In the genomic region with DNA sequence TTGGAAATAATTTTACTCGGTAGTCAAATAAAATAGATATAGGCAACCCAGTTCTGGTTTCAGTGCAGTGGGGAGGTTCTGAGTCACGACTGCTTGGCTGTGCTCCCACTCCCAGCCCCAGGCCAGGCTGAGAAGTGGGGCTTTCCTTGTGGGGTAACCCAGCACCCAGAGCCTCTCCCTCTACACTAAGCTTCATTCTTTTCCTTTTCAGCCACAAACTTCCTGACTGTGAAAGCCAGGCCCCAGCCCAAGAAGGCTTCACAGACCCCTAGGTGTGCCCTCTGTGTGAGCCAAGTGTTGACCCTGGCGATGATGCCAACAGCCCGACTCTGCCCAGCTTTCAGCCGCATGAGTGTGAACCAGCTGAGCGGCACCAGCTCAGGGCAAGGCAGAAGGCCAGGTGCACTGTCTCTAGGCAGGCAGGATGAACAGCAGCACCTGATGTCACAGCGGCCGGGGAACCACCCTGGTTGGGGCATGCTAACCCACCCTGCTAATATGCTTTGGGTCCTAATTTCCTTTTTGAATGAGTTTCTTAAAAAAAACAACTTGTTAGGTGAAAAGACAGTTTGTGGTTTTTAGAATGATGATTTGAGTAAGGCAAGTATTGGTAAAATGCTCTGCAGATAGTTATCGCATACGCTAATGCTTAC, we compare ENCODE assay signal across 8 cellular contexts. TPM values are rescaled to one million over a fixed set of nuclear protein-coding genes. Genes with fewer than 3 reads are reported as not detected.
DNase-seq lines count a peak whose midpoint lies in the region; ATAC-seq, FAIRE-seq and TF ChIP-seq lines count a peak whose summit lies in the region.

No MANE protein-coding gene starts in this region.

- H4K20me1 ChIP-seq in Loucy (ENCODE audit: insufficient read depth, low read length, poor library complexity, severe bottlenecking) (no peaks in the 10 kb centered on the region), endothelial cell of umbilical vein (replicated peaks; ENCODE audit: control insufficient read depth, extremely low read depth, insufficient read depth, low read length) (no peaks in the 10 kb centered on the region)

- H3K9ac ChIP-seq in Loucy (ENCODE audit: low read depth, low read length, poor library complexity, severe bottlenecking) = peak overlapping the region; percentile 49
- no peak overlapping the region for H3K9ac ChIP-seq in endothelial cell of umbilical vein (replicated peaks; ENCODE audit: extremely low read depth, insufficient read depth, low read length)

- TF ChIP-seq CTCF in Loucy (conservative IDR thresholded peaks at IDR 0.05; ENCODE audit: low read length) = no peak
- no peak for TF ChIP-seq CTCF in endothelial cell of umbilical vein (IDR thresholded peaks at IDR 0.05; ENCODE audit: extremely low read depth in 1 of 2, insufficient read depth in 1 of 2, low read depth in 1 of 2, low read length in 2 of 2)
- TF ChIP-seq CTCF in gastrocnemius medialis (IDR thresholded peaks at IDR 0.05 in 4 of 5, conservative IDR thresholded peaks at IDR 0.05 in 1 of 5) = peak in 1 of 5 experiments; percentile 15

- peak overlapping the region; percentile 57 for H2AFZ ChIP-seq in Loucy (ENCODE audit: low read length)
- peak overlapping the region; percentile 9 for H2AFZ ChIP-seq in endothelial cell of umbilical vein (ENCODE audit: low read depth, low read length)

- H3K9me1 ChIP-seq in endothelial cell of umbilical vein (replicated peaks; ENCODE audit: control insufficient read depth, extremely low read depth, insufficient read depth, low read length) = no peaks in the 10 kb centered on the region

- ATAC-seq in GM21576 (IDR thresholded peaks at IDR 0.05; ENCODE audit: unreplicated experiment) = peak; percentile 86
- peak; percentile 62 for ATAC-seq in gastrocnemius medialis

- intact Hi-C loops in endothelial cell of umbilical vein (cut with micrococcal nuclease) = no loop called here
- intact Hi-C loops in gastrocnemius medialis (cut with DNase I; ENCODE audit: low total_unique reads) = no loop called here

- CTCF ChIA-PET in endothelial cell of umbilical vein (lab: Charles Lee) = interaction anchor here (0.9 to 7.5 kb wide), 9 partner anchors 11 to 96 kb away, joined by 3 to 139 read pairs (median 4); no protein-coding TSS in a partner anchor

- no peak overlapping the region for H3K27ac ChIP-seq in endothelial cell of umbilical vein (ENCODE audit: insufficient read depth, low read depth, low read length)
- peak overlapping the region; percentile 90 to 96 (median 92) for H3K27ac ChIP-seq in gastrocnemius medialis

- DNase-seq in DMS53 treated with DMSO at 0.1 percent for 48 hours (lab: John Stamatoyannopoulos, UW; ENCODE audit: unreplicated experiment) (peak; percentile 25), endothelial cell of umbilical vein (ENCODE audit: low read depth, low spot score) (peak; percentile 59), gastrocnemius medialis (peak; percentile 81 to 84), RCC 7860 (ENCODE audit: low spot score) (no peak), iPS-NIHi7 (ENCODE audit: extremely low spot score) (no peak)
- peak; percentile 50 to 65 for DNase-seq in activated CD8-positive, alpha-beta memory T cell treated with anti-CD3 and anti-CD28 coated beads for 4 hours (ENCODE audit: low read depth in 2 of 2)

- H3K4me1 ChIP-seq in Loucy (ENCODE audit: insufficient read depth, low read length, poor library complexity, severe bottlenecking) = peaks cover 47% of the 10 kb centered on the region
- H3K4me1 ChIP-seq in endothelial cell of umbilical vein (ENCODE audit: control insufficient read depth, extremely low read depth, insufficient read depth, low read length) = peaks cover 28% of the 10 kb centered on the region
- peaks cover 48 to 49% of the 10 kb centered on the region in 2 donors for H3K4me1 ChIP-seq in gastrocnemius medialis

- FAIRE-seq in endothelial cell of umbilical vein (lab: Jason Lieb, UNC) = no peak
- FAIRE-seq in RCC 7860 (lab: Jason Lieb, UNC) = no peak

- H3F3A ChIP-seq in Loucy (ENCODE audit: low read depth) = 0 out of 2 replicates have a peak, but pooled peaks cover 9% of the 10 kb centered on the region

- TF ChIP-seq POLR2A in endothelial cell of umbilical vein (IDR thresholded peaks at IDR 0.05; ENCODE audit: low read depth, low read length) = no peak
- TF ChIP-seq POLR2A in gastrocnemius medialis (IDR thresholded peaks at IDR 0.05) = peak in 1 of 2 donors; percentile 35

- POLR2A ChIA-PET in endothelial cell of umbilical vein (lab: Charles Lee) = interaction anchor here (1.0 to 1.5 kb wide), 2 partner anchors 10 to 52 kb away, joined by 3 to 8 read pairs; a partner anchor contains a TSS

- H3K79me2 ChIP-seq in Loucy (ENCODE audit: insufficient read depth, low read length) (no peaks in the 10 kb centered on the region), endothelial cell of umbilical vein (ENCODE audit: control insufficient read depth, insufficient read depth, low read length) (no peaks in the 10 kb centered on the region)

- dilution Hi-C loops in endothelial cell of umbilical vein (cut with MboI; ENCODE audit: extremely low pct_ligation_motif_present, low sequenced_read_pairs) = no loop called here

- H3K27me3 ChIP-seq in Loucy (ENCODE audit: insufficient read depth, low read length, poor library complexity, severe bottlenecking) (no peaks in the 10 kb centered on the region), endothelial cell of umbilical vein (ENCODE audit: control insufficient read depth in 2 of 2, insufficient read depth in 2 of 2, low read length in 2 of 2) (no peaks in the 10 kb centered on the region), gastrocnemius medialis (no peaks in the 10 kb centered on the region)

- no TSS peak for BruUV-seq in endothelial cell of umbilical vein (replicated peaks; lab: Mats Ljungman, UMichigan)

- H3K9me3 ChIP-seq in Loucy (ENCODE audit: insufficient read depth, low read depth, low read length) = no peaks in the 10 kb centered on the region
- no peaks in the 10 kb centered on the region for H3K9me3 ChIP-seq in endothelial cell of umbilical vein (replicated peaks; ENCODE audit: control insufficient read depth, insufficient read depth, low read length)
- H3K9me3 ChIP-seq in gastrocnemius medialis = no peaks in the 10 kb centered on the region

- in situ Hi-C loops in gastrocnemius medialis (cut with MboI; ENCODE audit: low sequenced_read_pairs in 4 of 4) = no loop called here

- H3K36me3 ChIP-seq in Loucy (ENCODE audit: insufficient read depth, low read length) = no peaks in the 10 kb centered on the region
- no peaks in the 10 kb centered on the region for H3K36me3 ChIP-seq in endothelial cell of umbilical vein (ENCODE audit: control insufficient read depth in 2 of 2, extremely low read depth in 1 of 2, insufficient read depth in 2 of 2, low read length in 2 of 2)
- H3K36me3 ChIP-seq in gastrocnemius medialis = no peaks in the 10 kb centered on the region

- H3K4me3 ChIP-seq in Loucy (ENCODE audit: low read length, poor library complexity, severe bottlenecking) (peak overlapping the region; percentile 39), endothelial cell of umbilical vein (replicated peaks in 1 of 3; ENCODE audit: insufficient read depth in 1 of 3, low read depth in 1 of 3, low read length in 3 of 3) (no peak overlapping the region), gastrocnemius medialis (peak overlapping the region in 2 of 4 donors; percentile 5 to 25)

- H3K9me2 ChIP-seq in Loucy (replicated peaks; ENCODE audit: low read depth, low read length) = no peaks in the 10 kb centered on the region

- H3K4me2 ChIP-seq in Loucy (ENCODE audit: low read depth, low read length, poor library complexity, severe bottlenecking) (peak overlapping the region; percentile 72), endothelial cell of umbilical vein (ENCODE audit: insufficient read depth, low read length) (no peak overlapping the region)

TF ChIP-seq in endothelial cell of umbilical vein, 7 proteins besides CTCF, POLR2A, EP300 and RAD21:
- no peak for TF ChIP-seq MYC (IDR thresholded peaks at IDR 0.05; ENCODE audit: low read depth, low read length)
- TF ChIP-seq EZH2 (IDR thresholded peaks at IDR 0.05; ENCODE audit: borderline replicate concordance, low read depth, low read length, severe bottlenecking) = no peak

RNA-seq across cellular contexts. Expression of a gene that starts 42.2 kb away (rescaled TPM):
- total RNA-seq in endothelial cell of umbilical vein (5.9 and 7.2 TPM in 2 replicates), gastrocnemius medialis (10 to 100 TPM in 2 of 4 donors, 1 to 10 TPM in 2; 7.1 to 26.4 (median 10.7) TPM)
- 9.0 and 14.5 TPM in 2 replicates for polyA plus RNA-seq in endothelial cell of umbilical vein
- 6.4 and 9.6 TPM in 2 replicates for polyA plus RNA-seq in endothelial cell of umbilical vein (2011; cell fraction: cytosol; rRNA removed)
- polyA plus RNA-seq in endothelial cell of umbilical vein (2011; cell fraction: nucleus; rRNA removed) = 3.6 and 3.9 TPM in 2 replicates
- 5.7 and 5.8 TPM in 2 replicates for polyA plus RNA-seq in endothelial cell of umbilical vein (2012)
- polyA minus RNA-seq in endothelial cell of umbilical vein = 6.4 and 9.4 TPM in 2 replicates
- 1.8 TPM for polyA minus RNA-seq in endothelial cell of umbilical vein (2011; cell fraction: cytosol; rRNA and poly(A)+ RNA removed)
- polyA minus RNA-seq in endothelial cell of umbilical vein (2011; cell fraction: nucleus; rRNA and poly(A)+ RNA removed) = 0.63 and 0.96 TPM in 2 replicates

RNA-seq across cellular contexts. Expression of a gene that starts 52.6 kb away (rescaled TPM):
- 128 and 142 TPM in 2 replicates for total RNA-seq in endothelial cell of umbilical vein
- 120 and 146 TPM in 2 replicates for polyA plus RNA-seq in endothelial cell of umbilical vein
- 159 and 167 TPM in 2 replicates for polyA plus RNA-seq in endothelial cell of umbilical vein (2011; cell fraction: cytosol; rRNA removed)
- polyA plus RNA-seq in endothelial cell of umbilical vein (2011; cell fraction: nucleus; rRNA removed) = 177 and 178 TPM in 2 replicates
- polyA plus RNA-seq in endothelial cell of umbilical vein (2012) = 99.2 and 104 TPM in 2 replicates
- 215 and 262 TPM in 2 replicates for polyA minus RNA-seq in endothelial cell of umbilical vein
- polyA minus RNA-seq in endothelial cell of umbilical vein (2011; cell fraction: cytosol; rRNA and poly(A)+ RNA removed) = 45.4 TPM
- polyA minus RNA-seq in endothelial cell of umbilical vein (2011; cell fraction: nucleus; rRNA and poly(A)+ RNA removed) = 94.7 and 98.2 TPM in 2 replicates
- total RNA-seq in gastrocnemius medialis = 100 to 1,000 TPM in 1 of 4 donors, 10 to 100 TPM in 3; 66.0 to 116 (median 83.4) TPM

Comparison
In these comparisons a context has a peak if more than half of its experiments do, and no peak if none do; other contexts are left out.
1. DNase-seq: peak in DMS53 treated with DMSO at 0.1 percent for 48 hours (single experiment), activated CD8-positive, alpha-beta memory T cell treated with anti-CD3 and anti-CD28 coated beads for 4 hours (2 of 2), endothelial cell of umbilical vein (single experiment) and gastrocnemius medialis (2 of 2); none in RCC 7860 (single experiment) and iPS-NIHi7 (single experiment).